ENCODE assay signal across 20 cellular contexts in genomic region chr9:93656426-93657222, GRCh38.
DNase-seq lines count a peak whose midpoint lies in the region; TF ChIP-seq lines count a peak whose summit lies in the region.
"Had no signal": no experiment of that assay in that cellular context is flagged by ENCODE, and none has a peak within 500 bp of the region (broad histone marks: within the 10 kb centered on the region; RNA-seq: fewer than 3 reads in every experiment).

No MANE protein-coding gene starts in this region.

- no peak overlapping the region for H2BK5ac ChIP-seq in H9 (ENCODE audit: insufficient read length, low read length)

- no peak overlapping the region for H3T11ph ChIP-seq in H9 (ENCODE audit: low read length)

- peak; percentile 4 for DNase-seq in BE2C
- no peak for DNase-seq in H9
- peak; percentile 56 for DNase-seq in cardiac septum (ENCODE audit: low spot score)
- DNase-seq in osteoblast (ENCODE audit: insufficient read length, low spot score, missing footprints), result peak; percentile 34
- no peak for DNase-seq in HFFc6
- DNase-seq in NOMO-1 treated with dmso at 0.1 percent for 144 hours (lab: John Stamatoyannopoulos, UW; ENCODE audit: unreplicated experiment), result no peak
- DNase-seq in brain microvascular endothelial cell, result no peak
- DNase-seq: activated CD4-positive, alpha-beta T cell treated with anti-CD3 and anti-CD28 coated beads for 48 hours; foreskin melanocyte; NCI-H2107; SJCRH30; T1000 had no signal

- H4K91ac ChIP-seq in H9 (ENCODE audit: insufficient read length, low read depth, low read length), result no peak overlapping the region

- H3K9me3 Mint-ChIP-seq in H9, result no peaks in the 10 kb centered on the region
- no peaks in the 10 kb centered on the region for H3K9me3 Mint-ChIP-seq in HFFc6
- H3K9me3 Mint-ChIP-seq: brain; stimulated activated effector memory CD8-positive, alpha-beta T cell treated with anti-CD3 and anti-CD28 coated beads, Interleukin-12 subunit alpha, Interleukin-12 subunit beta, amount 100 ng/mL, for 72 hours; type B pancreatic cell had no signal

- H3K4me1 ChIP-seq in BE2C (no peaks in the 10 kb centered on the region), H9 (ENCODE audit: insufficient read depth, low read length) (no peaks in the 10 kb centered on the region), osteoblast (ENCODE audit: insufficient read depth, low read length) (no peaks in the 10 kb centered on the region)
- H3K4me1 ChIP-seq: adrenal gland; BLaER1 treated with 17β-estradiol and CSF1 and Interleukin-3, amounts not matched to agents 10 nM and 100 nM; SJCRH30 had no signal

- H3K36me3 ChIP-seq in BE2C, result no peaks in the 10 kb centered on the region; the same call in 1 of the 2 replicates
- H3K36me3 ChIP-seq in osteoblast (ENCODE audit: insufficient read depth, low read length), result peaks cover 11% of the 10 kb centered on the region
- H3K36me3 ChIP-seq in brain microvascular endothelial cell (replicated peaks), result no peaks in the 10 kb centered on the region

- H3K9me3 ChIP-seq in BE2C (no peaks in the 10 kb centered on the region), H9 (ENCODE audit: control insufficient read depth, low read depth, low read length) (no peaks in the 10 kb centered on the region), osteoblast (ENCODE audit: low read depth, low read length) (no peaks in the 10 kb centered on the region)
- H3K9me3 ChIP-seq: adrenal gland, neutrophil, SJCRH30 had no signal

- no peak overlapping the region for H2BK12ac ChIP-seq in H9 (ENCODE audit: insufficient read length, low read depth, low read length)

- H3K23ac ChIP-seq in H9 (ENCODE audit: insufficient read length, low read depth, low read length), result no peak overlapping the region

- no peak overlapping the region for H3K4ac ChIP-seq in H9 (ENCODE audit: low read depth, low read length)

- H3K36me3 Mint-ChIP-seq in H9 (ENCODE audit: insufficient read depth in 1 of 3, low read depth in 3 of 3) (peaks cover 6 to 26% (median 9%) of the 10 kb centered on the region in 3 experiments; a peak in 6 of 7 replicates), HFFc6 (ENCODE audit: low read depth) (peaks cover 11% of the 10 kb centered on the region)

- H3K27ac Mint-ChIP-seq in H9 (0 out of 7 replicates have a peak overlapping the region, but pooled peaks of 2 of the 3 experiments have one; percentile 40 to 68), HFFc6 (no peak overlapping the region)
- H3K27ac Mint-ChIP-seq: brain, progenitor cell of endocrine pancreas, type B pancreatic cell had no signal

- H2BK20ac ChIP-seq in H9 (ENCODE audit: low read depth, low read length, poor library complexity, severe bottlenecking), result no peak overlapping the region

- H3K18ac ChIP-seq in H9 (ENCODE audit: insufficient read length, low read depth, low read length), result no peak overlapping the region

- H3K27ac ChIP-seq in H9 (ENCODE audit: insufficient read length, low read depth, low read length) (no peak overlapping the region), osteoblast (ENCODE audit: low read depth, low read length) (no peak overlapping the region), brain microvascular endothelial cell (no peak overlapping the region)
- H3K27ac ChIP-seq: adrenal gland; BLaER1 treated with 17β-estradiol and CSF1 and Interleukin-3, amounts not matched to agents 10 nM and 100 nM; neutrophil; SJCRH30; VCaP had no signal

- H2BK120ac ChIP-seq in H9 (ENCODE audit: low read depth, low read length, poor library complexity, severe bottlenecking), result no peak overlapping the region

- WGBS in H9 (ENCODE audit: extremely low coverage, insufficient read length, low lambda C conversion rate), result no CpG with 5 or more reads among the region's 15 CpGs

- in situ Hi-C loops in brain microvascular endothelial cell (cut with HindIII; ENCODE audit: low pct_ligation_motif_present, low sequenced_read_pairs), result no loop called here

- H2AFZ ChIP-seq in H9 (ENCODE audit: low read length) (no peak overlapping the region), osteoblast (ENCODE audit: low read length) (no peak overlapping the region)

- no peak overlapping the region for H2AK5ac ChIP-seq in H9 (ENCODE audit: insufficient read length, low read length)

- no peak overlapping the region for H3K4me3 Mint-ChIP-seq in H9
- H3K4me3 Mint-ChIP-seq in HFFc6, result no peak overlapping the region
- H3K4me3 Mint-ChIP-seq: brain; stimulated activated effector memory CD8-positive, alpha-beta T cell treated with anti-CD3 and anti-CD28 coated beads, Interleukin-12 subunit alpha, Interleukin-12 subunit beta, amount 100 ng/mL, for 72 hours; type B pancreatic cell had no signal

- no peak overlapping the region for H3K14ac ChIP-seq in H9 (ENCODE audit: insufficient read depth, low read length)

- H3K4me1 Mint-ChIP-seq in H9 (no peaks in the 10 kb centered on the region), HFFc6 (ENCODE audit: low read depth) (no peaks in the 10 kb centered on the region)
- H3K4me1 Mint-ChIP-seq: brain had no signal

- intact Hi-C loops in cardiac septum (cut with DNase I), result no loop called here

- H3K79me1 ChIP-seq in H9 (ENCODE audit: insufficient read depth, low read depth, low read length, poor library complexity, severe bottlenecking), result no peaks in the 10 kb centered on the region

- no peak overlapping the region for H4K8ac ChIP-seq in H9 (replicated peaks; ENCODE audit: insufficient read length, low read depth, low read length)

- H4K20me1 ChIP-seq in H9 (ENCODE audit: control insufficient read depth, insufficient read depth, insufficient read length) (no peaks in the 10 kb centered on the region), osteoblast (ENCODE audit: insufficient read depth, low read length) (no peaks in the 10 kb centered on the region)

- H3K4me3 ChIP-seq in BE2C (ENCODE audit: low read depth, low read length) (no peak overlapping the region), osteoblast (ENCODE audit: insufficient read depth, low read length) (no peak overlapping the region), brain microvascular endothelial cell (ENCODE audit: low read depth, low read length) (no peak overlapping the region)
- H3K4me3 ChIP-seq: adrenal gland; BLaER1 treated with 17β-estradiol and CSF1 and Interleukin-3, amounts not matched to agents 10 nM and 100 nM; SJCRH30 had no signal

- H3K4me2 ChIP-seq in H9 (ENCODE audit: insufficient read depth, insufficient read length, low read length) (no peak overlapping the region), osteoblast (ENCODE audit: insufficient read depth, low read length) (no peak overlapping the region)
- H3K4me2 ChIP-seq: BLaER1 treated with 17β-estradiol and CSF1 and Interleukin-3, amounts not matched to agents 10 nM and 100 nM had no signal

- H3K27me3 ChIP-seq in BE2C (no peaks in the 10 kb centered on the region), H9 (ENCODE audit: insufficient read depth, low read length) (no peaks in the 10 kb centered on the region), osteoblast (ENCODE audit: insufficient read depth, low read length) (no peaks in the 10 kb centered on the region), brain microvascular endothelial cell (replicated peaks) (no peaks in the 10 kb centered on the region)
- H3K27me3 ChIP-seq: adrenal gland; BLaER1 treated with 17β-estradiol and CSF1 and Interleukin-3, amounts not matched to agents 10 nM and 100 nM; neutrophil; SJCRH30 had no signal

- H3K27me3 Mint-ChIP-seq in H9 (ENCODE audit: low read depth) (no peaks in the 10 kb centered on the region), HFFc6 (ENCODE audit: insufficient read depth) (peaks cover 2% of the 10 kb centered on the region)
- H3K27me3 Mint-ChIP-seq: brain, progenitor cell of endocrine pancreas, type B pancreatic cell had no signal

- TF ChIP-seq CTCF in BE2C (IDR thresholded peaks at IDR 0.05; ENCODE audit: low read depth, low read length) (no peak), H9 (conservative IDR thresholded peaks at IDR 0.05) (no peak), osteoblast (IDR thresholded peaks at IDR 0.05; ENCODE audit: extremely low read depth, low read depth, low read length) (no peak), HFFc6 (IDR thresholded peaks at IDR 0.05) (no peak), brain microvascular endothelial cell (IDR thresholded peaks at IDR 0.05; ENCODE audit: low read depth, low read length, missing control alignments) (no peak)

- H2BK15ac ChIP-seq in H9 (ENCODE audit: low read depth, low read length), result no peak overlapping the region

- no peaks in the 10 kb centered on the region for H3K23me2 ChIP-seq in H9 (ENCODE audit: insufficient read length, low read depth, low read length, poor library complexity, severe bottlenecking)

- H3K79me2 ChIP-seq in H9 (ENCODE audit: insufficient read depth, low read length) (no peaks in the 10 kb centered on the region), osteoblast (ENCODE audit: insufficient read depth, low read length) (no peaks in the 10 kb centered on the region)

- H3K9ac ChIP-seq in H9 (ENCODE audit: extremely low read depth, insufficient read length, low read length), result no peak overlapping the region
- H3K9ac ChIP-seq: BLaER1 treated with 17β-estradiol and CSF1 and Interleukin-3, amounts not matched to agents 10 nM and 100 nM had no signal

- no peak overlapping the region for H3K56ac ChIP-seq in H9 (ENCODE audit: insufficient read length, low read depth, low read length)

- H4K5ac ChIP-seq in H9 (ENCODE audit: insufficient read length, low read depth, low read length), result no peak overlapping the region

Comparison
In these comparisons a context has a peak if more than half of its experiments do, and no peak if none do; other contexts are left out.
1. DNase-seq: peak in BE2C (single experiment), cardiac septum (single experiment) and osteoblast (single experiment); none in H9 (single experiment), HFFc6 (single experiment), NOMO-1 treated with dmso at 0.1 percent for 144 hours (single experiment) and brain microvascular endothelial cell (single experiment).